In the genomic region with DNA sequence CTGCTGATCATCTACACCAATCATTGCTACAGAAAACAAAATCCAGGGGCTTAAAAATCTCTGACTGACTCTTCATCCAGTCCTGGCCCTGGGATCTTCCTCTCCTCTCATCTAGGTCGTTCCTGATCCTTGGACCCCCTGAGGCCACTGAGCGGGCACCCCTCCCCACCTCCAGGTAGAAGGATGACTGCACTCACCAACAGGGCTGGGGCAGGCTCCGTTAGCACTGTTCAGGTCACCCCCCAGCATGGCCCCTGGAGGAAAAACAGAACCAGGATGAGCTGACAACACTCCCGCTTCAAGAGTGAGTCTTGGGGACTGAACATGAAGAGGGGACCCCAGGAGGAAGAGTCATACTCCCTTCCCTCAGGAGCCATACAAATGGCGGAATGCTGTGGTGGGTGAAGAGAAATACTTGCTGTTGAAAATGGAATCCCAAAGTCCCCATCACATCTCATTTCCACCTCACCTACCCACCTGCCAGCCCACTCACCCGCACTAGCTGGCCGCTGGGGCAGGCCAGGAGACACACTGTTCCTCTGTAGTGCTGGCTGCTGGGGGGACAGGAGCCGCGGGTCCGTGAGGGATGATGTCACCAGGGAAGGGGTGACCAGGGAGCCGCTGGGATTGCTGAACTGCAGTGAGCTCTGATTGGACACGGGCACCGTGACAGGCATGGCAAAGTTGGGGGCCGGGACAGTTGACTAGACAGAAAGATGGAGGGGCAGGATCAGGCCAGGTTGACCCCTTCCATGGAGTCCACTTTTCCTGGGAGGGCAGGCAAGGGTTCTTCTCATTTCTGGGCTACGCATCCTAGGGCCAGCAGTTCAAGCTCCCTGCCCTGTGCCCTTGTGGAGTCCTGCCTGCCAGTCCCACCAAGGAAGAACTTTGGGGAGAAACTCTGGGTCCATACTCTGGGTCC, we compare ENCODE assay signal across 14 cellular contexts. TPM values are rescaled to one million over a fixed set of nuclear protein-coding genes. Genes with fewer than 3 reads are reported as not detected.
DNase-seq lines count a peak whose midpoint lies in the region; ATAC-seq and TF ChIP-seq lines count a peak whose summit lies in the region.
"Had no signal": no experiment of that assay in that cellular context is flagged by ENCODE, and none has a peak within 500 bp of the region (broad histone marks: within the 10 kb centered on the region; RNA-seq: fewer than 3 reads in every experiment).

No MANE protein-coding gene starts in this region.

- DNase-seq in left ventricle myocardium inferior (no peak), left ventricle myocardium superior (no peak), vagina (ENCODE audit: extremely low spot score in 2 of 2) (no peak), Kasumi-1 (lab: John Stamatoyannopoulos, UW) (no peak), glomerular visceral epithelial cell (ENCODE audit: extremely low spot score) (no peak)
- no peak for DNase-seq in central memory CD8-positive, alpha-beta T cell (ENCODE audit: low spot score in 2 of 2)
- no peak for DNase-seq in naive thymus-derived CD4-positive, alpha-beta T cell
- DNase-seq: activated CD4-positive, alpha-beta T cell treated with anti-CD3 and anti-CD28 coated beads, Interleukin-2, amount 50 U/mL, for 4 hours; activated effector memory CD4-positive, alpha-beta T cell treated with anti-CD3 and anti-CD28 coated beads, Interleukin-2, amount 50 U/mL, for 16 hours; hippocampal formation; NCI-H82 had no signal

- intact Hi-C loops in left ventricle myocardium inferior (cut with micrococcal nuclease) (loop anchor here (2.0 kb wide), 1 partner anchor 19 kb away; no protein-coding TSS in a partner anchor), left ventricle myocardium superior (cut with micrococcal nuclease) (no loop called here), vagina (cut with DNase I) (no loop called here)
- intact Hi-C loops in naive thymus-derived CD4-positive, alpha-beta T cell (cut with micrococcal nuclease) = loop anchor here (1.0 to 5.0 kb wide), 9 partner anchors 21 to 129 kb away; partner anchors contain the start of genes IQGAP3 (in 2 of the 2) and MEF2D (in 1 of the 2)

- TF ChIP-seq CTCF in left ventricle myocardium inferior (IDR thresholded peaks at IDR 0.05; ENCODE audit: borderline replicate concordance) (no peak), vagina (IDR thresholded peaks at IDR 0.05) (no peak)

- peaks cover 100% of the 10 kb centered on the region for H3K4me1 ChIP-seq in left ventricle myocardium inferior
- peaks cover 12 to 18% of the 10 kb centered on the region in 2 donors for H3K4me1 ChIP-seq in naive thymus-derived CD4-positive, alpha-beta T cell (ENCODE audit: control insufficient read depth in 2 of 2, insufficient read depth in 2 of 2, low read length in 2 of 2)
- H3K4me1 ChIP-seq in vagina = peaks cover 62% of the 10 kb centered on the region

- H3K27ac ChIP-seq in left ventricle myocardium inferior (replicated peaks) (peak overlapping the region; percentile 75), vagina (peak overlapping the region; percentile 94)
- H3K27ac ChIP-seq in naive thymus-derived CD4-positive, alpha-beta T cell (ENCODE audit: low read depth, low read length) = no peak overlapping the region
- H3K27ac ChIP-seq: cardiac muscle cell, suprapubic skin had no signal

- H3K27me3 Mint-ChIP-seq in central memory CD8-positive, alpha-beta T cell = no peaks in the 10 kb centered on the region
- no peaks in the 10 kb centered on the region for H3K27me3 Mint-ChIP-seq in naive thymus-derived CD4-positive, alpha-beta T cell

- peak overlapping the region; percentile 74 for H3K27ac Mint-ChIP-seq in central memory CD8-positive, alpha-beta T cell (ENCODE audit: low read depth)
- peak overlapping the region in 6 of 9 donors; percentile 21 to 89 (median 53) for H3K27ac Mint-ChIP-seq in naive thymus-derived CD4-positive, alpha-beta T cell

- no peak for TF ChIP-seq POLR2A in vagina (IDR thresholded peaks at IDR 0.05)

- H3K9me3 ChIP-seq in left ventricle myocardium inferior (replicated peaks) (no peaks in the 10 kb centered on the region), vagina (no peaks in the 10 kb centered on the region)
- no peaks in the 10 kb centered on the region for H3K9me3 ChIP-seq in naive thymus-derived CD4-positive, alpha-beta T cell (ENCODE audit: control insufficient read depth in 2 of 3, low read length in 3 of 3)
- H3K9me3 ChIP-seq: suprapubic skin had no signal

- no peak for ATAC-seq in left ventricle myocardium superior
- no peak for ATAC-seq in central memory CD8-positive, alpha-beta T cell (replicated peaks; ENCODE audit: extremely low read depth, poor library complexity, severe bottlenecking)
- ATAC-seq in naive thymus-derived CD4-positive, alpha-beta T cell = no peak
- no peak for ATAC-seq in HG02610 (IDR thresholded peaks at IDR 0.05; ENCODE audit: unreplicated experiment)

- peaks cover 48% of the 10 kb centered on the region for H3K4me1 Mint-ChIP-seq in central memory CD8-positive, alpha-beta T cell
- H3K4me1 Mint-ChIP-seq in naive thymus-derived CD4-positive, alpha-beta T cell = peaks cover 36 to 62% (median 43%) of the 10 kb centered on the region in 7 donors

- H3K36me3 Mint-ChIP-seq in central memory CD8-positive, alpha-beta T cell (ENCODE audit: insufficient read depth) = peaks cover 79% of the 10 kb centered on the region
- H3K36me3 Mint-ChIP-seq in naive thymus-derived CD4-positive, alpha-beta T cell = peaks cover 7 to 52% (median 32%) of the 10 kb centered on the region in 5 donors

- CTCF ChIA-PET in naive thymus-derived CD4-positive, alpha-beta T cell (lab: Charles Lee) = interaction anchor here (0.8 to 2.4 kb wide), 9 partner anchors 11 to 133 kb away, joined by 3 to 22 read pairs (median 5); no protein-coding TSS in a partner anchor

- POLR2A ChIA-PET in naive thymus-derived CD4-positive, alpha-beta T cell (lab: Charles Lee) = interaction anchor here (1.0 to 16.2 kb wide), 2 partner anchors 11 to 21 kb away, joined by 3 to 256 read pairs; partner anchors contain the start of gene MEF2D

- H3K4me3 ChIP-seq in left ventricle myocardium inferior (no peak overlapping the region), vagina (no peak overlapping the region)
- H3K4me3 ChIP-seq in naive thymus-derived CD4-positive, alpha-beta T cell (ENCODE audit: low read length) = no peak overlapping the region
- H3K4me3 ChIP-seq: cardiac muscle cell, suprapubic skin had no signal

- no peaks in the 10 kb centered on the region for H3K27me3 ChIP-seq in left ventricle myocardium inferior (ENCODE audit: low read depth)
- no peaks in the 10 kb centered on the region for H3K27me3 ChIP-seq in naive thymus-derived CD4-positive, alpha-beta T cell (ENCODE audit: control insufficient read depth in 2 of 2, insufficient read depth in 2 of 2, low read length in 2 of 2)
- H3K27me3 ChIP-seq in vagina = no peaks in the 10 kb centered on the region
- H3K27me3 ChIP-seq: cardiac muscle cell, suprapubic skin had no signal

- H3K36me3 ChIP-seq in left ventricle myocardium inferior (peaks cover 88% of the 10 kb centered on the region), vagina (peaks cover 0 to 77% of the 10 kb centered on the region in 2 donors)
- H3K36me3 ChIP-seq in naive thymus-derived CD4-positive, alpha-beta T cell (ENCODE audit: control insufficient read depth in 2 of 3, insufficient read depth in 3 of 3, low read length in 3 of 3) = peaks cover 46 to 98% (median 50%) of the 10 kb centered on the region in 3 experiments

- no peaks in the 10 kb centered on the region for H3K9me3 Mint-ChIP-seq in central memory CD8-positive, alpha-beta T cell
- H3K9me3 Mint-ChIP-seq in naive thymus-derived CD4-positive, alpha-beta T cell = peaks cover 0 to 5% (median 0%) of the 10 kb centered on the region in 11 donors

- peak overlapping the region; percentile 37 for H3K4me3 Mint-ChIP-seq in central memory CD8-positive, alpha-beta T cell
- H3K4me3 Mint-ChIP-seq in naive thymus-derived CD4-positive, alpha-beta T cell = no peak overlapping the region

RNA-seq across cellular contexts. Expression of gene MEF2D, which starts 21.2 kb away (rescaled TPM):
- total RNA-seq in left ventricle myocardium inferior = 96.8 TPM
- 116 TPM for total RNA-seq in left ventricle myocardium superior
- 100 to 1,000 TPM in 2 of 5 experiments, 10 to 100 TPM in 3; 48.1 to 190 (median 67.7) TPM for total RNA-seq in naive thymus-derived CD4-positive, alpha-beta T cell
- polyA plus RNA-seq in naive thymus-derived CD4-positive, alpha-beta T cell = 10 to 100 TPM in 1 of 2 donors, 1 to 10 TPM in 1; 4.5 to 10.0 TPM
- 33.9 TPM for total RNA-seq in vagina

Comparison
In these comparisons a context has a peak if more than half of its experiments do, and no peak if none do; other contexts are left out.
1. intact Hi-C loops: an anchor here in left ventricle myocardium inferior (2.0 kb wide) and naive thymus-derived CD4-positive, alpha-beta T cell (1.0 to 5.0 kb wide); none called in left ventricle myocardium superior and vagina.